In the genomic region with DNA sequence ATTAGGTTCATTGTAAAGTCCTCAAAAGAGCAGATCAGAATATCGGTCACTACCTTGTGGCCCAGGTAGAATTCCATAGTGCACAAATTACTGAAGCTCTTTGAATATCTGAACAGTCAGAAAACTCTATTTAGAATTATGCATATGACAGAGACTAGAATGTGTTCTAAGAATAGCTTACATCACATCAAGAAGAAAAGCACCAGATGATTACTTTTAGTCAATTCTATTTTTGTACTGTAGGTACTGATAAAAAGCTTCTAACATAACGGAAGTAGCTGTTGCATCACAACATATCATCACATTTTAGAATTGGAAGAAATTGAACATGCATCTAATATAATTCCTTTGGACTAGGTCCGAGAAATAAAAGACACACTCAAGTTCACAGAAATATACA, we compare ENCODE assay signal across 17 cellular contexts.
DNase-seq lines count a peak whose midpoint lies in the region; ATAC-seq and TF ChIP-seq lines count a peak whose summit lies in the region.
"Had no signal": no experiment of that assay in that cellular context is flagged by ENCODE, and none has a peak within 500 bp of the region (broad histone marks: within the 10 kb centered on the region; RNA-seq: fewer than 3 reads in every experiment).

No MANE protein-coding gene starts in this region.

- DNase-seq in Right ventricle myocardium inferior (ENCODE audit: missing footprints) (no peak), cardiac septum (ENCODE audit: low spot score) (no peak), heart left ventricle (no peak), left ventricle myocardium superior (no peak), putamen (ENCODE audit: low spot score) (no peak), head of caudate nucleus (no peak), adrenal gland (no peak)
- DNase-seq: AML-193; CD4-positive, alpha-beta memory T cell; DMS79 treated with DMSO at 0.1 percent for 48 hours; GF-D8; GOT3; H7 had no signal

- no peak for TF ChIP-seq CTCF in heart left ventricle (IDR thresholded peaks at IDR 0.05)
- no peak for TF ChIP-seq CTCF in adrenal gland (IDR thresholded peaks at IDR 0.05)

- no peaks in the 10 kb centered on the region for H3K36me3 ChIP-seq in heart left ventricle
- H3K36me3 ChIP-seq in adrenal gland (replicated peaks in 1 of 2): no peaks in the 10 kb centered on the region

- intact Hi-C loops in Right ventricle myocardium inferior (cut with DNase I) (loop anchor here (10.0 kb wide), 1 partner anchor 315 kb away; no protein-coding TSS in a partner anchor), cardiac septum (cut with DNase I) (no loop called here), heart left ventricle (cut with DNase I) (no loop called here), left ventricle myocardium superior (cut with micrococcal nuclease) (no loop called here), head of caudate nucleus (cut with DNase I) (no loop called here), adrenal gland (cut with DNase I) (no loop called here)

- WGBS in heart left ventricle, 4 donors: 32 to 38% (median 33%) methylated on average over 3 of the region's 3 CpGs
- 68 to 72% (median 70%) methylated on average over 3 of the region's 3 CpGs for whole genome bisulfite sequencing in adrenal gland, 4 donors

- H3K4me3 ChIP-seq in heart left ventricle (peak overlapping the region in 3 of 12 donors; percentile 6 to 33 (median 11)), adrenal gland (no peak overlapping the region)
- H3K4me3 ChIP-seq: A549 had no signal

- H3K4me1 ChIP-seq in heart left ventricle (peaks cover 0 to 6% (median 0%) of the 10 kb centered on the region in 12 donors), adrenal gland (replicated peaks in 1 of 2) (no peaks in the 10 kb centered on the region)

- H3K27ac ChIP-seq in heart left ventricle (peak overlapping the region in 10 of 12 donors; percentile 3 to 75 (median 58)), adrenal gland (no peak overlapping the region)
- H3K27ac ChIP-seq: 22Rv1, A549 had no signal

- no peaks in the 10 kb centered on the region for H3K9me3 ChIP-seq in heart left ventricle
- no peaks in the 10 kb centered on the region for H3K9me3 ChIP-seq in adrenal gland (replicated peaks in 1 of 3)
- H3K9me3 ChIP-seq: A549 had no signal

- no peaks in the 10 kb centered on the region for H3K27me3 ChIP-seq in heart left ventricle
- H3K27me3 ChIP-seq in adrenal gland: no peaks in the 10 kb centered on the region

- TF ChIP-seq POLR2A in heart left ventricle (IDR thresholded peaks at IDR 0.05): no peak
- TF ChIP-seq POLR2A in adrenal gland (IDR thresholded peaks at IDR 0.05): no peak

- peak; percentile 68 for ATAC-seq in Right ventricle myocardium inferior
- peak; percentile 66 to 84 (median 78) for ATAC-seq in heart left ventricle
- peak; percentile 87 for ATAC-seq in left ventricle myocardium superior
- ATAC-seq: A549, HCT116, HepG2 had no signal

Comparison
In these comparisons a context has a peak if more than half of its experiments do, and no peak if none do; other contexts are left out.
1. H3K27ac ChIP-seq: peak in heart left ventricle (10 of 12); none in adrenal gland (0 of 5).
2. Peak in every context shown above with its lines, with median percentiles within 50 percentile points of each other: ATAC-seq.